ENCODE assay signal across 17 cellular contexts in the genomic region with DNA sequence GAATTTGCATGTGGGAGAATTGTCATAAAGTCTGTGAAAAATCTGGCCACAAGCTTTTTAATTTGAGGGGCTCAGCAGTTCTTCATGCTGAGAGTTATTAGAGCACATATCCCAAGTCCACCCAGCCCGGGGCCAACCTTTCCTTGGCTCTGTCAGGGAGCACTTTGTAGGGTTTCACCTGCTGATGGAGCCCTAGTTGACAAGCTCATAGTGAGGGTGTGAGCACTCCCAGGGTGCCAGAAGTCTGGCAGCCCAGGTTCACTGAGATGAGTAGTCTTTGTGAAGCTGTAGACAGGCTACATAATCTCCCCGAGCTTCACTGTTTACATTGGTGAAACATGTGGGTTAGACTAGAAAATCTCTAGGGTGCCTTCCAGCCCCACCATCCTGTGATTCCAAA.
DNase-seq lines count a peak whose midpoint lies in the region; ATAC-seq and TF ChIP-seq lines count a peak whose summit lies in the region.
"Had no signal": no experiment of that assay in that cellular context is flagged by ENCODE, and none has a peak within 500 bp of the region (broad histone marks: within the 10 kb centered on the region; RNA-seq: fewer than 3 reads in every experiment).

No MANE protein-coding gene starts in this region.

- intact Hi-C loops in adrenal gland (cut with DNase I): no loop called here

- H3K27ac Mint-ChIP-seq in HFFc6: no peak overlapping the region
- H3K27ac Mint-ChIP-seq: activated CD4-positive, alpha-beta T cell treated with anti-CD3 and anti-CD28 coated beads, Interleukin-2, amount 10 ng/mL, durations not matched to agents 7 days and 5 days; activated T-cell treated with anti-CD3 and anti-CD28 coated beads, Interleukin-2, amount 50 U/mL, for 24 hours; stimulated activated memory B cell treated with anti-CD40 and anti-IgM and Interleukin-4, amounts not matched to agents 10 μg/mL and 1 μg/mL and 100 μg/mL, for 72 hours; T-helper 1 cell treated with Interleukin-12 subunit alpha and Interleukin-12 subunit beta and Interleukin-4 antibody, amounts not matched to agents 30 μg/mL and 1 μg/mL, for 36 hours; type B pancreatic cell had no signal

- TF ChIP-seq POLR2A in adrenal gland (IDR thresholded peaks at IDR 0.05): no peak

- H3K4me1 ChIP-seq in adrenal gland (replicated peaks in 1 of 2): no peaks in the 10 kb centered on the region

- ATAC-seq in GM18873 (IDR thresholded peaks at IDR 0.05; ENCODE audit: low FRiP score, unreplicated experiment): peak; percentile 5
- ATAC-seq in GM21576 (IDR thresholded peaks at IDR 0.05; ENCODE audit: unreplicated experiment): peak; percentile 11
- ATAC-seq in HG03378 (IDR thresholded peaks at IDR 0.05; ENCODE audit: unreplicated experiment): peak; percentile 25
- ATAC-seq: mucosa of descending colon had no signal

- no peaks in the 10 kb centered on the region for H3K9me3 Mint-ChIP-seq in HFFc6
- H3K9me3 Mint-ChIP-seq: activated CD4-positive, alpha-beta T cell treated with anti-CD3 and anti-CD28 coated beads, Interleukin-2, amount 10 ng/mL, durations not matched to agents 7 days and 5 days; activated T-cell treated with anti-CD3 and anti-CD28 coated beads, Interleukin-2, amount 50 U/mL, for 24 hours; stimulated activated memory B cell treated with anti-CD40 and anti-IgM and Interleukin-4, amounts not matched to agents 10 μg/mL and 1 μg/mL and 100 μg/mL, for 72 hours; T-helper 1 cell treated with Interleukin-12 subunit alpha and Interleukin-12 subunit beta and Interleukin-4 antibody, amounts not matched to agents 30 μg/mL and 1 μg/mL, for 36 hours; type B pancreatic cell had no signal

- H3K27me3 Mint-ChIP-seq in HFFc6 (ENCODE audit: insufficient read depth): no peaks in the 10 kb centered on the region
- H3K27me3 Mint-ChIP-seq: stimulated activated memory B cell treated with anti-CD40 and anti-IgM and Interleukin-4, amounts not matched to agents 10 μg/mL and 1 μg/mL and 100 μg/mL, for 72 hours had no signal

- 54 to 71% (median 63%) methylated on average over 2 of the region's 2 CpGs for WGBS in adrenal gland, 4 donors

- DNase-seq in iris pigment epithelial cell (ENCODE audit: low read depth) (peak; percentile 33), LoVo (ENCODE audit: low spot score) (no peak), NCI-H187 (lab: John Stamatoyannopoulos, UW) (no peak), HFFc6 (no peak), adrenal gland (no peak)
- DNase-seq: activated CD4-positive, alpha-beta T cell treated with anti-CD3 and anti-CD28 coated beads, Interleukin-2, amount 10 ng/mL, durations not matched to agents 7 days and 5 days; activated T-cell treated with anti-CD3 and anti-CD28 coated beads, Interleukin-2, amount 50 U/mL, for 24 hours; Karpas-422; NCI-H1930; NCI-H774 had no signal

- no peak overlapping the region for H3K27ac ChIP-seq in adrenal gland

- no peaks in the 10 kb centered on the region for H3K36me3 Mint-ChIP-seq in HFFc6 (ENCODE audit: low read depth)
- H3K36me3 Mint-ChIP-seq: stimulated activated memory B cell treated with anti-CD40 and anti-IgM and Interleukin-4, amounts not matched to agents 10 μg/mL and 1 μg/mL and 100 μg/mL, for 72 hours; type B pancreatic cell had no signal

- no peaks in the 10 kb centered on the region for H3K27me3 ChIP-seq in adrenal gland

- peaks cover 17% of the 10 kb centered on the region for H3K4me1 Mint-ChIP-seq in HFFc6 (ENCODE audit: low read depth)
- H3K4me1 Mint-ChIP-seq: stimulated activated memory B cell treated with anti-CD40 and anti-IgM and Interleukin-4, amounts not matched to agents 10 μg/mL and 1 μg/mL and 100 μg/mL, for 72 hours had no signal

- H3K9me3 ChIP-seq in adrenal gland (replicated peaks in 1 of 3): no peaks in the 10 kb centered on the region
- H3K9me3 ChIP-seq: mucosa of descending colon had no signal

- no peaks in the 10 kb centered on the region for H3K36me3 ChIP-seq in adrenal gland (replicated peaks in 1 of 2)

- TF ChIP-seq CTCF in HFFc6 (IDR thresholded peaks at IDR 0.05) (no peak), adrenal gland (IDR thresholded peaks at IDR 0.05) (no peak)

- H3K4me3 ChIP-seq in adrenal gland: no peak overlapping the region
- H3K4me3 ChIP-seq: mucosa of descending colon had no signal

- no peak overlapping the region for H3K4me3 Mint-ChIP-seq in HFFc6
- H3K4me3 Mint-ChIP-seq: activated CD4-positive, alpha-beta T cell treated with anti-CD3 and anti-CD28 coated beads, Interleukin-2, amount 10 ng/mL, durations not matched to agents 7 days and 5 days; activated T-cell treated with anti-CD3 and anti-CD28 coated beads, Interleukin-2, amount 50 U/mL, for 24 hours; stimulated activated memory B cell treated with anti-CD40 and anti-IgM and Interleukin-4, amounts not matched to agents 10 μg/mL and 1 μg/mL and 100 μg/mL, for 72 hours; T-helper 1 cell treated with Interleukin-12 subunit alpha and Interleukin-12 subunit beta and Interleukin-4 antibody, amounts not matched to agents 30 μg/mL and 1 μg/mL, for 36 hours; type B pancreatic cell had no signal
